1 cellular context compared by ENCODE assay signal in the genomic region with DNA sequence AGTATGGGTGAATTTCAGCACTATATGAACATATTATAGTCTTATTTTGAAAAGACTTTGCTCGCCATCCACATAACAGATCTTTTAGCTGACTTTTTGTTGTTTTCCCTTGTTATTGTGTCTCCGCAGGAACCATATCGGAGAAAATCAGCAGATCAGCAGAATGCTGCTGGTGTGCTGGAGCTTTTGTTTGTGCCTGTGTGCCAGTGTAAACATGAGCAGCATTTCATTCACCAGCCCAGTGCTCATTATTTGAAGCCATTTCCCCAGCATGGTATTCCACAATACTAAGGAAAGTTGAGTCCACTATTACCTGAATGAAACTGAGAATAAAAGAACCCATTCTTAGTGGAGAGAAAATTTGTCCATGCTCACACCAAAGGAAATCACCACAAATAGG.
TF ChIP-seq lines count a peak whose summit lies in the region.

No MANE protein-coding gene starts in this region.

TF ChIP-seq in GM23338, 12 proteins besides CTCF, POLR2A, EP300 and RAD21 (continued from another document):
- no peak for TF ChIP-seq ZNF462 (CRISPR knock-in tag; IDR thresholded peaks at IDR 0.05)
- TF ChIP-seq STAT1 (IDR thresholded peaks at IDR 0.05; ENCODE audit: unreplicated experiment), result no peak
TF ChIP-seq in GM23338: peak in this region for 0.
